15 cellular contexts compared by ENCODE assay signal in genomic region chr7:129646369-129647021, GRCh38. TPM values are rescaled to one million over a fixed set of nuclear protein-coding genes. Genes with fewer than 3 reads are reported as not detected.
A peak's percentile ranks its signal among the peaks of the same experiment; 100 is the strongest.
DNase-seq lines count a peak whose midpoint lies in the region; ATAC-seq and TF ChIP-seq lines count a peak whose summit lies in the region.
"Had no signal": no experiment of that assay in that cellular context is flagged by ENCODE, and none has a peak within 500 bp of the region (broad histone marks: within the 10 kb centered on the region; RNA-seq: fewer than 3 reads in every experiment).

No MANE protein-coding gene starts in this region.

- no peak overlapping the region for H3K27ac ChIP-seq in A673 (ENCODE audit: low read depth, low read length, poor library complexity, severe bottlenecking)
- no peak overlapping the region for H3K27ac ChIP-seq in HEK293 (ENCODE audit: extremely low read depth, low read depth, low read length)
- H3K27ac ChIP-seq in uterus, result no peak overlapping the region
- H3K27ac ChIP-seq: dorsolateral prefrontal cortex, KMS-11, stomach had no signal

- H3K27me3 Mint-ChIP-seq in WTC11 (ENCODE audit: low read depth), result no peaks in the 10 kb centered on the region

- H3K27me3 ChIP-seq in A673 (replicated peaks; ENCODE audit: insufficient read depth, low read depth, low read length, poor library complexity) (no peaks in the 10 kb centered on the region), uterus (no peaks in the 10 kb centered on the region)
- H3K27me3 ChIP-seq: dorsolateral prefrontal cortex, stomach had no signal

- DNase-seq in A673 (ENCODE audit: low spot score) (peak; percentile 22), WTC11 (ENCODE audit: low spot score) (peak; percentile 44), iPS DF 4.7 (ENCODE audit: extremely low read depth, low spot score) (peak; percentile 46), GM19238 (ENCODE audit: insufficient read length, low spot score) (no peak), uterus (no peak)
- DNase-seq in activated CD4-positive, alpha-beta T cell treated with anti-CD3 and anti-CD28 coated beads for 4 hours, result no peak
- DNase-seq: aorta, dorsolateral prefrontal cortex, NCI-H146, nucleus accumbens, SHP77 treated with DMSO at 0.1 percent for 48 hours, stomach had no signal

- H3K4me3 ChIP-seq in A673 (ENCODE audit: low read depth, low read length, poor library complexity, severe bottlenecking) (no peak overlapping the region), HEK293 (ENCODE audit: low read depth, low read length) (no peak overlapping the region), uterus (no peak overlapping the region)
- H3K4me3 ChIP-seq: dorsolateral prefrontal cortex, stomach had no signal

- no TSS peak for BruUV-seq in A673 (replicated peaks; lab: Mats Ljungman, UMichigan)

- TF ChIP-seq CTCF in A673 (conservative IDR thresholded peaks at IDR 0.05; ENCODE audit: low read depth, low read length), result no peak
- no peak for TF ChIP-seq CTCF in HEK293 (tag by site-specific recombination; IDR thresholded peaks at IDR 0.05)
- no peak for TF ChIP-seq CTCF in WTC11 (IDR thresholded peaks at IDR 0.05)
- TF ChIP-seq CTCF in uterus (IDR thresholded peaks at IDR 0.05), result no peak

- CTCF ChIA-PET in A673 (lab: Charles Lee) (interaction anchor here (0.6 to 0.7 kb wide), 4 partner anchors 11 to 361 kb away, joined by 3 read pairs; no protein-coding TSS in a partner anchor), HEK293 (lab: Yijun Ruan, JAX) (interaction anchor here (0.7 to 1.6 kb wide), 6 partner anchors 9 to 428 kb away, joined by 3 to 6 read pairs (median 4); no protein-coding TSS in a partner anchor), WTC11 (lab: Charles Lee) (interaction anchor here (0.9 to 1.6 kb wide), 6 partner anchors 11 to 278 kb away, joined by 3 to 9 read pairs (median 4); no protein-coding TSS in a partner anchor)

- H3K4me1 ChIP-seq in A673 (ENCODE audit: insufficient read depth, low read length, poor library complexity, severe bottlenecking), result peaks cover 34% of the 10 kb centered on the region
- 0 out of 2 replicates have a peak, but pooled peaks cover 5% of the 10 kb centered on the region for H3K4me1 ChIP-seq in HEK293 (ENCODE audit: control insufficient read depth, insufficient read depth, low read length)
- no peaks in the 10 kb centered on the region for H3K4me1 ChIP-seq in uterus

- no peaks in the 10 kb centered on the region for H3K9me3 ChIP-seq in A673 (ENCODE audit: low read depth, low read length, poor library complexity, severe bottlenecking)
- H3K9me3 ChIP-seq in HEK293 (ENCODE audit: control insufficient read depth, insufficient read depth, low read depth, low read length), result no peaks in the 10 kb centered on the region
- H3K9me3 ChIP-seq in uterus, result no peaks in the 10 kb centered on the region
- H3K9me3 ChIP-seq: stomach had no signal

- intact Hi-C loops in A673 (cut with micrococcal nuclease; ENCODE audit: unreplicated experiment), result loop anchor here (10.0 kb wide), 1 partner anchor 172 kb away; no protein-coding TSS in a partner anchor
- intact Hi-C loops in uterus (cut with DNase I; ENCODE audit: low total_unique reads), result no loop called here

- POLR2A ChIA-PET in A673 (lab: Charles Lee; ENCODE audit: low non-redundant PET), result no interaction called here
- POLR2A ChIA-PET in HEK293 (lab: Yijun Ruan, JAX), result no interaction called here
- POLR2A ChIA-PET in WTC11 (lab: Charles Lee), result interaction anchor here (0.6 kb wide), 1 partner anchor 161 kb away, joined by 3 read pairs; no protein-coding TSS in a partner anchor

- peaks cover 4% of the 10 kb centered on the region; the same call in 1 of the 2 replicates for H3K36me3 Mint-ChIP-seq in WTC11

- H3K36me3 ChIP-seq in A673 (ENCODE audit: insufficient read depth, low read length, poor library complexity, severe bottlenecking) (no peaks in the 10 kb centered on the region), HEK293 (ENCODE audit: control insufficient read depth in 2 of 2, insufficient read depth in 1 of 2, low read length in 2 of 2) (no peaks in the 10 kb centered on the region), uterus (no peaks in the 10 kb centered on the region)
- H3K36me3 ChIP-seq: stomach had no signal

- H3K4me1 Mint-ChIP-seq in WTC11, result peaks cover 59% of the 10 kb centered on the region

- peak overlapping the region; percentile 48 for H3K4me3 Mint-ChIP-seq in WTC11

- no peaks in the 10 kb centered on the region; the same call in 1 of the 2 replicates for H3K9me3 Mint-ChIP-seq in WTC11

- H3K27ac Mint-ChIP-seq in WTC11, result peak overlapping the region; percentile 99

- no peak for TF ChIP-seq POLR2A in uterus (IDR thresholded peaks at IDR 0.05)

- ATAC-seq in WTC11 (peak; percentile 87), GM19395 (IDR thresholded peaks at IDR 0.05; ENCODE audit: unreplicated experiment) (no peak)

TF ChIP-seq in HEK293, 187 proteins besides CTCF, POLR2A, EP300 and RAD21:
- peak; percentile 62 for TF ChIP-seq GLIS1 (tag by site-specific recombination; IDR thresholded peaks at IDR 0.05)
- no peak for TF ChIP-seq ZNF623 (tag by site-specific recombination; IDR thresholded peaks at IDR 0.05)
- peak; percentile 62 for TF ChIP-seq ZIC2 (tag by site-specific recombination; IDR thresholded peaks at IDR 0.05)
TF ChIP-seq in HEK293: peak in this region for 2.

TF ChIP-seq in WTC11, 78 proteins besides CTCF, POLR2A, EP300 and RAD21:
- TF ChIP-seq ZNF423 (CRISPR knock-in tag; IDR thresholded peaks at IDR 0.05) (0 out of 2 replicates have a peak, but pooled peaks have one; percentile 20), TEAD1 (CRISPR knock-in tag; IDR thresholded peaks at IDR 0.05) (peak; percentile 84; the same call in 1 of the 2 replicates), MXD4 (CRISPR knock-in tag; IDR thresholded peaks at IDR 0.05; ENCODE audit: borderline replicate concordance) (0 out of 2 replicates have a peak, but pooled peaks have one; percentile 14), ZNF396 (CRISPR knock-in tag; IDR thresholded peaks at IDR 0.05; ENCODE audit: borderline replicate concordance) (no peak)
TF ChIP-seq in WTC11: peak in this region for 3.

RNA-seq across cellular contexts. Expression of gene NRF1, which starts 35.0 kb away (rescaled TPM):
- 28.7 and 30.2 TPM in 2 replicates for total RNA-seq in A673 (2021)
- 16.4 to 18.3 TPM (median 16.4 TPM) in 3 replicates for total RNA-seq in WTC11 (2021)
- 10 to 100 TPM; 18.2 to 56.5 (median 40.4) TPM for total RNA-seq in uterus

Comparison
In these comparisons a context has a peak if more than half of its experiments do, and no peak if none do; other contexts are left out.
1. DNase-seq: peak in A673 (single experiment), WTC11 (single experiment) and iPS DF 4.7 (single experiment); none in GM19238 (single experiment), activated CD4-positive, alpha-beta T cell treated with anti-CD3 and anti-CD28 coated beads for 4 hours (0 of 2) and uterus (0 of 2).